20 cellular contexts compared by ENCODE assay signal in genomic region chr11:7973011-7973410, GRCh38. TPM values are rescaled to one million over a fixed set of nuclear protein-coding genes. Genes with fewer than 3 reads are reported as not detected.
DNase-seq lines count a peak whose midpoint lies in the region; ATAC-seq, FAIRE-seq and TF ChIP-seq lines count a peak whose summit lies in the region.
"Had no signal": no experiment of that assay in that cellular context is flagged by ENCODE, and none has a peak within 500 bp of the region (broad histone marks: within the 10 kb centered on the region; RNA-seq: fewer than 3 reads in every experiment).

No MANE protein-coding gene starts in this region.

- CTCF ChIA-PET in SK-N-SH (lab: Yijun Ruan, JAX) = no interaction called here
- CTCF ChIA-PET in GM10248 (lab: Yijun Ruan, JAX) = no interaction called here

- no peaks in the 10 kb centered on the region for H3K9me2 ChIP-seq in SK-N-SH

- H3K9me3 ChIP-seq in SK-N-SH = no peaks in the 10 kb centered on the region
- H3K9me3 ChIP-seq in keratinocyte (ENCODE audit: control insufficient read depth, low read depth, low read length) = no peaks in the 10 kb centered on the region
- H3K9me3 ChIP-seq: Caco-2, Peyer's patch had no signal

- peaks cover 22% of the 10 kb centered on the region for H3F3A ChIP-seq in SK-N-SH (replicated peaks; ENCODE audit: insufficient read depth)

- H3K27ac ChIP-seq in SK-N-SH (ENCODE audit: low read depth in 2 of 2, low read length in 1 of 2) (peak overlapping the region in 1 of 2 experiments; percentile 14; a peak in 2 of 4 replicates), keratinocyte (ENCODE audit: control insufficient read depth, insufficient read depth, low read length) (peak overlapping the region; percentile 33)
- H3K27ac ChIP-seq: 22Rv1, Peyer's patch had no signal

- H3K36me3 ChIP-seq in SK-N-SH (replicated peaks in 1 of 2; ENCODE audit: control insufficient read depth in 1 of 2, insufficient read depth in 2 of 2, low read length in 1 of 2) (no peaks in the 10 kb centered on the region), keratinocyte (ENCODE audit: control insufficient read depth in 2 of 2, extremely low read depth in 1 of 2, insufficient read depth in 2 of 2, low read length in 2 of 2) (no peaks in the 10 kb centered on the region)
- H3K36me3 ChIP-seq: Peyer's patch had no signal

- no peaks in the 10 kb centered on the region for H4K20me1 ChIP-seq in SK-N-SH (ENCODE audit: insufficient read depth)
- no peaks in the 10 kb centered on the region for H4K20me1 ChIP-seq in keratinocyte (ENCODE audit: control insufficient read depth, extremely low read depth, insufficient read depth, low read length)

- H3K27me3 ChIP-seq in SK-N-SH (ENCODE audit: insufficient read depth) (no peaks in the 10 kb centered on the region), keratinocyte (ENCODE audit: control insufficient read depth, extremely low read depth, insufficient read depth, low read length) (no peaks in the 10 kb centered on the region)
- H3K27me3 ChIP-seq: Peyer's patch had no signal

- peak in 1 of 2 experiments; percentile 10; a peak in 1 of 4 replicates for TF ChIP-seq EP300 in SK-N-SH (IDR thresholded peaks at IDR 0.05; ENCODE audit: borderline replicate concordance in 1 of 2, low read depth in 1 of 2, low read length in 1 of 2)

- no peak for FAIRE-seq in keratinocyte (lab: Jason Lieb, UNC)
- FAIRE-seq: H54, HepG2 had no signal

- ATAC-seq in SK-N-SH treated with all-trans-retinoic acid at 6 μM for 48 hours = no peak
- ATAC-seq: HepG2 had no signal

- WGBS in SK-N-SH (ENCODE audit: low lambda C conversion rate) = 40% methylated on average over 5 of the region's 5 CpGs

- H3K79me2 ChIP-seq in SK-N-SH (ENCODE audit: insufficient read depth) = no peaks in the 10 kb centered on the region
- no peaks in the 10 kb centered on the region for H3K79me2 ChIP-seq in keratinocyte (ENCODE audit: control insufficient read depth, insufficient read depth, low read length)

- no peak for TF ChIP-seq RAD21 in SK-N-SH (IDR thresholded peaks at IDR 0.05; ENCODE audit: low read length)

- H3K4me1 ChIP-seq in SK-N-SH (ENCODE audit: control insufficient read depth in 1 of 2, insufficient read depth in 2 of 2, low read depth in 1 of 2, low read length in 1 of 2) (no peaks in the 10 kb centered on the region), keratinocyte (ENCODE audit: control insufficient read depth, extremely low read depth, insufficient read depth, low read length) (peaks cover 29% of the 10 kb centered on the region)
- H3K4me1 ChIP-seq: Peyer's patch had no signal

- POLR2A ChIA-PET in SK-N-SH (lab: Yijun Ruan, JAX) (no interaction called here), GM10248 (lab: Yijun Ruan, JAX) (no interaction called here)

- H3K4me3 ChIP-seq in SK-N-SH (ENCODE audit: low read depth in 2 of 2, low read length in 1 of 2) (no peak overlapping the region), epithelial cell of esophagus (ENCODE audit: low read length) (no peak overlapping the region), keratinocyte (ENCODE audit: control insufficient read depth in 2 of 3, extremely low read depth in 1 of 3, insufficient read depth in 2 of 3, low read depth in 1 of 3, low read length in 3 of 3) (no peak overlapping the region)
- H3K4me3 ChIP-seq: Peyer's patch had no signal

- H3K9me1 ChIP-seq in keratinocyte (ENCODE audit: control insufficient read depth, extremely low read depth, insufficient read depth, low read length) = no peaks in the 10 kb centered on the region

- H3K4me2 ChIP-seq in SK-N-SH = no peak overlapping the region
- no peak overlapping the region for H3K4me2 ChIP-seq in keratinocyte (ENCODE audit: control insufficient read depth, extremely low read depth, insufficient read depth, low read depth, low read length)

- TF ChIP-seq CTCF in SK-N-SH (IDR thresholded peaks at IDR 0.05) (no peak), epithelial cell of esophagus (IDR thresholded peaks at IDR 0.05; ENCODE audit: insufficient read depth, low read depth, low read length, missing control alignments) (no peak), keratinocyte (optimal IDR thresholded peaks at IDR 0.05 in 1 of 3, IDR thresholded peaks at IDR 0.05 in 1 of 3, conservative IDR thresholded peaks at IDR 0.05 in 1 of 3; ENCODE audit: extremely low read depth in 1 of 3, insufficient read depth in 2 of 3, low read length in 3 of 3) (no peak), GM10248 (IDR thresholded peaks at IDR 0.05; ENCODE audit: control extremely low read depth, extremely low read depth, low read depth, missing control alignments) (no peak)

- dilution Hi-C loops in keratinocyte (cut with MboI; ENCODE audit: extremely low pct_ligation_motif_present, low sequenced_read_pairs) = no loop called here

- DNase-seq in SK-N-SH (no peak), epithelial cell of esophagus (ENCODE audit: low read depth) (peak; percentile 59), keratinocyte (ENCODE audit: low read depth, low spot score) (no peak), hippocampal formation (lab: John Stamatoyannopoulos, UW) (no peak), middle frontal gyrus (ENCODE audit: extremely low spot score, low spot score) (no peak), RPMI8226 (no peak), GM10248 (ENCODE audit: extremely low spot score) (no peak)
- DNase-seq: Caco-2, GF-D8, MM.1S, NCI-H187 treated with DMSO at 0.1 percent for 48 hours, NCI-H446 treated with DMSO at 0.1 percent for 48 hours, NCI-H774, Peyer's patch, SHP77 had no signal

- H3K9ac ChIP-seq in SK-N-SH = no peak overlapping the region
- no peak overlapping the region for H3K9ac ChIP-seq in keratinocyte (ENCODE audit: control insufficient read depth, extremely low read depth, insufficient read depth, low read length)

- H2AFZ ChIP-seq in SK-N-SH (ENCODE audit: low read depth) (peak overlapping the region; percentile 9), keratinocyte (ENCODE audit: control insufficient read depth, low read length) (no peak overlapping the region)

TF ChIP-seq in SK-N-SH, 30 proteins besides CTCF, POLR2A, EP300 and RAD21 (continues in another document):
- no peak for TF ChIP-seq RCOR1 (IDR thresholded peaks at IDR 0.05; ENCODE audit: low read length)

RNA-seq across cellular contexts. Expression of gene NLRP10, which starts 7.8 kb away (rescaled TPM):
- 0.05 and 0.39 TPM in 2 replicates for polyA plus RNA-seq in SK-N-SH (2012; rRNA removed)
- polyA plus RNA-seq in SK-N-SH (2012; cell fraction: cytosol; rRNA removed) = 0.15 and 0.39 TPM in 2 replicates
- 0.13 and 0.27 TPM in 2 replicates for polyA plus RNA-seq in SK-N-SH (2012; cell fraction: nucleus; rRNA removed)
- polyA plus RNA-seq in keratinocyte = 7.1 to 19.1 TPM (median 9.2 TPM) in 3 replicates
- 133 TPM for polyA plus RNA-seq in keratinocyte (2011; ENCODE audit: low read depth)
- polyA plus RNA-seq in keratinocyte (2011; cell fraction: cytosol; rRNA removed) = 7.9 and 12.8 TPM in 2 replicates
- polyA plus RNA-seq in keratinocyte (2011; cell fraction: nucleus; rRNA removed) = 22.9 and 25.9 TPM in 2 replicates
- 7.1 and 111 TPM in 2 replicates for polyA plus RNA-seq in keratinocyte (2012; ENCODE audit: low replicate concordance)
- polyA minus RNA-seq in keratinocyte = 17.3 to 110 TPM (median 32.4 TPM) in 3 replicates
- 18.8 TPM for polyA minus RNA-seq in keratinocyte (2011; cell fraction: cytosol; rRNA and poly(A)+ RNA removed)
- 50.1 and 53.8 TPM in 2 replicates for polyA minus RNA-seq in keratinocyte (2011; cell fraction: nucleus; rRNA and poly(A)+ RNA removed)
- polyA plus RNA-seq: CD14-positive monocyte, HepG2 had no signal

RNA-seq across cellular contexts. Expression of gene EIF3F, which starts 14.1 kb away (rescaled TPM):
- 213 and 341 TPM in 2 replicates for polyA plus RNA-seq in SK-N-SH (2012; rRNA removed)
- 295 and 390 TPM in 2 replicates for polyA plus RNA-seq in SK-N-SH (2012; cell fraction: cytosol; rRNA removed)
- 199 TPM in 2 replicates for polyA plus RNA-seq in SK-N-SH (2012; cell fraction: nucleus; rRNA removed)
- 106 to 304 TPM (median 158 TPM) in 3 replicates for polyA plus RNA-seq in keratinocyte
- polyA plus RNA-seq in keratinocyte (2011; ENCODE audit: low read depth) = 365 TPM
- 246 and 248 TPM in 2 replicates for polyA plus RNA-seq in keratinocyte (2011; cell fraction: cytosol; rRNA removed)
- 124 and 125 TPM in 2 replicates for polyA plus RNA-seq in keratinocyte (2011; cell fraction: nucleus; rRNA removed)
- 296 and 362 TPM in 2 replicates for polyA plus RNA-seq in keratinocyte (2012; ENCODE audit: low replicate concordance)
- polyA minus RNA-seq in keratinocyte = 169 to 252 TPM (median 221 TPM) in 3 replicates
- 163 TPM for polyA minus RNA-seq in keratinocyte (2011; cell fraction: cytosol; rRNA and poly(A)+ RNA removed)
- polyA minus RNA-seq in keratinocyte (2011; cell fraction: nucleus; rRNA and poly(A)+ RNA removed) = 38.8 and 62.1 TPM in 2 replicates

RNA-seq across cellular contexts. Expression of gene OR10A3, which starts 31.5 kb away (rescaled TPM):
- polyA plus RNA-seq in SK-N-SH (2012; rRNA removed) (not detected in 2 replicates), keratinocyte (0.04 to 0.40 TPM (median 0.07 TPM) in 3 replicates)
- not detected in 2 replicates for polyA plus RNA-seq in SK-N-SH (2012; cell fraction: cytosol; rRNA removed)
- 0.04 TPM in 1 of 2 replicates, not detected in the other for polyA plus RNA-seq in SK-N-SH (2012; cell fraction: nucleus; rRNA removed)
- polyA plus RNA-seq in keratinocyte (2011; ENCODE audit: low read depth) = 0.22 TPM
- 0.06 TPM in 1 of 2 replicates, not detected in the other for polyA plus RNA-seq in keratinocyte (2011; cell fraction: cytosol; rRNA removed)
- polyA plus RNA-seq in keratinocyte (2011; cell fraction: nucleus; rRNA removed) = 1.1 and 1.4 TPM in 2 replicates
- 0.16 and 1.3 TPM in 2 replicates for polyA plus RNA-seq in keratinocyte (2012; ENCODE audit: low replicate concordance)
- 1.2 to 1.4 TPM in 2 of 3 replicates, not detected in the other for polyA minus RNA-seq in keratinocyte
- not detected for polyA minus RNA-seq in keratinocyte (2011; cell fraction: cytosol; rRNA and poly(A)+ RNA removed)
- polyA minus RNA-seq in keratinocyte (2011; cell fraction: nucleus; rRNA and poly(A)+ RNA removed) = 1.0 TPM in 1 of 2 replicates, not detected in the other
- polyA plus RNA-seq: CD14-positive monocyte, HepG2 had no signal

RNA-seq across cellular contexts. Expression of gene OR10A6, which starts 41.9 kb away (rescaled TPM):
- polyA plus RNA-seq in SK-N-SH (2012; rRNA removed) = 0.02 TPM in 1 of 2 replicates, not detected in the other
- 0.01 and 0.03 TPM in 2 replicates for polyA plus RNA-seq in SK-N-SH (2012; cell fraction: cytosol; rRNA removed)
- polyA plus RNA-seq in SK-N-SH (2012; cell fraction: nucleus; rRNA removed) = 0.05 TPM in 1 of 2 replicates, not detected in the other
- 0.06 to 0.45 TPM (median 0.26 TPM) in 3 replicates for polyA plus RNA-seq in keratinocyte
- 0.64 TPM for polyA plus RNA-seq in keratinocyte (2011; ENCODE audit: low read depth)
- polyA plus RNA-seq in keratinocyte (2011; cell fraction: cytosol; rRNA removed) = 0.13 and 0.14 TPM in 2 replicates
- 0.83 and 1.2 TPM in 2 replicates for polyA plus RNA-seq in keratinocyte (2011; cell fraction: nucleus; rRNA removed)
- polyA plus RNA-seq in keratinocyte (2012; ENCODE audit: low replicate concordance) = 0.05 and 0.95 TPM in 2 replicates
- 0.13 TPM in 2 of 3 replicates, not detected in the other for polyA minus RNA-seq in keratinocyte
- not detected for polyA minus RNA-seq in keratinocyte (2011; cell fraction: cytosol; rRNA and poly(A)+ RNA removed)
- polyA minus RNA-seq in keratinocyte (2011; cell fraction: nucleus; rRNA and poly(A)+ RNA removed) = 0.11 and 0.23 TPM in 2 replicates
- polyA plus RNA-seq: CD14-positive monocyte, HepG2 had no signal
